31 cellular contexts compared by ENCODE assay signal in the genomic region with DNA sequence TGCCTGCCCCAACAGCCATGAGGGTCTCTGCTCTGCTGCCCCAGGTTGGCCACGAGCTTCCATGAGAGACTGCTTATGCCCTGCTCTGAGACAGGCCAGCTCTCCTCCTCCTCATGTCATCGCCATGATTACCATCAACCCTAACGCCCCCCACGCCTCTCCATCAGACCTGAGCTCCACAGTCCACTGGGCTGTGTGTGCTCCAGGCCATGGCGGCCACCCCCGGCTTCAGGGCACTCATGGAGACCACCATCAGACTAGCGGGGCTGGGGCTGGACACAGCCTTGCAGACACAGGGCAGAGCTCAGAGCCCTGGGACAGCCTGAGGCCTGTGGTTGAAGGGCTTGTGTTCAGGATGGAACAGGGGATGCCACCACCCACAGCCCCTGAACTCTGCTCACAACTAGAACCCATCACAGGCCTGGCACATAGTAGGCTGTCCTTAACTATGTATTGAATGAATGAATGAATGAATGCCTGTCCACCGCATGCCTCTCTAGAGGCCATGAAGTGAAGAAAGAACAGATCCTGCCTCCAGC. TPM values are rescaled to one million over a fixed set of nuclear protein-coding genes. Genes with fewer than 3 reads are reported as not detected.
"Had no signal": no experiment of that assay in that cellular context is flagged by ENCODE, and none has a peak within 500 bp of the region (broad histone marks: within the 10 kb centered on the region; RNA-seq: fewer than 3 reads in every experiment).

No MANE protein-coding gene starts in this region.

- H3K27me3 ChIP-seq: brain microvascular endothelial cell had no signal

- ATAC-seq: activated CD8-positive, alpha-beta T cell treated with anti-CD3 and anti-CD28 coated beads for 36 hours; activated T-cell treated with anti-CD3 and anti-CD28 coated beads, Interleukin-2, amount 50 U/mL, for 72 hours; activated T-helper 17 cell treated with anti-CD3 and anti-CD28 coated beads, Interleukin-2, amount 50 U/mL, for 72 hours; Panc1 had no signal

- H3K9me3 Mint-ChIP-seq: activated CD4-positive, alpha-beta T cell treated with anti-CD3 and anti-CD28 coated beads, Interleukin-2, amount 10 ng/mL, durations not matched to agents 24 days and 14 days; activated CD8-positive, alpha-beta T cell treated with anti-CD3 and anti-CD28 coated beads for 36 hours; activated naive CD8-positive, alpha-beta T cell treated with anti-CD3 and anti-CD28 coated beads for 36 hours; activated T-cell treated with anti-CD3 and anti-CD28 coated beads, Interleukin-2, amount 50 U/mL, for 72 hours; activated T-helper 17 cell treated with anti-CD3 and anti-CD28 coated beads, Interleukin-2, amount 50 U/mL, for 72 hours had no signal

- H3K36me3 ChIP-seq: brain microvascular endothelial cell had no signal

- DNase-seq: activated CD4-positive, alpha-beta T cell treated with anti-CD3 and anti-CD28 coated beads, Interleukin-2, amount 10 ng/mL, durations not matched to agents 24 days and 14 days; activated CD4-positive, alpha-beta T cell treated with anti-CD3 and anti-CD28 coated beads, Interleukin-2, amount 50 U/mL, for 4 hours; activated CD8-positive, alpha-beta T cell treated with anti-CD3 and anti-CD28 coated beads for 36 hours; activated effector memory CD4-positive, alpha-beta T cell treated with anti-CD3 and anti-CD28 coated beads, Interleukin-2, amount 50 U/mL, for 16 hours; activated naive CD4-positive, alpha-beta T cell; activated naive CD4-positive, alpha-beta T cell treated with anti-CD3 and anti-CD28 coated beads, Interleukin-2, amount 50 U/mL, for 16 hours; activated naive CD8-positive, alpha-beta T cell treated with anti-CD3 and anti-CD28 coated beads for 36 hours; activated T-cell treated with anti-CD3 and anti-CD28 coated beads, Interleukin-2, amount 50 U/mL, for 1 hour; activated T-cell treated with anti-CD3 and anti-CD28 coated beads, Interleukin-2, amount 50 U/mL, for 72 hours; amniotic stem cell; brain microvascular endothelial cell; central memory CD4-positive, alpha-beta T cell; NCI-H1105 treated with DMSO at 0.1 percent for 48 hours; NCI-H1436; NCI-H1694; NCI-H1930; NCI-H2081 treated with DMSO at 0.1 percent for 48 hours; NCI-H345; NCI-H524 treated with DMSO at 0.1 percent for 48 hours; SIG-M5; T-helper 1 cell; T-helper 2 cell; T-helper 9 cell had no signal

- H3K27ac Mint-ChIP-seq: activated CD4-positive, alpha-beta T cell treated with anti-CD3 and anti-CD28 coated beads, Interleukin-2, amount 10 ng/mL, durations not matched to agents 24 days and 14 days; activated CD8-positive, alpha-beta T cell treated with anti-CD3 and anti-CD28 coated beads for 36 hours; activated naive CD8-positive, alpha-beta T cell treated with anti-CD3 and anti-CD28 coated beads for 36 hours; activated T-cell treated with anti-CD3 and anti-CD28 coated beads, Interleukin-2, amount 50 U/mL, for 72 hours; activated T-helper 17 cell treated with anti-CD3 and anti-CD28 coated beads, Interleukin-2, amount 50 U/mL, for 72 hours had no signal

- H3K36me3 Mint-ChIP-seq: activated naive CD8-positive, alpha-beta T cell treated with anti-CD3 and anti-CD28 coated beads for 36 hours had no signal

- H3K4me1 Mint-ChIP-seq: activated CD4-positive, alpha-beta T cell treated with anti-CD3 and anti-CD28 coated beads, Interleukin-2, amount 10 ng/mL, durations not matched to agents 24 days and 14 days; activated naive CD8-positive, alpha-beta T cell treated with anti-CD3 and anti-CD28 coated beads for 36 hours; activated T-helper 17 cell treated with anti-CD3 and anti-CD28 coated beads, Interleukin-2, amount 50 U/mL, for 72 hours had no signal

- H3K4me3 Mint-ChIP-seq: activated CD4-positive, alpha-beta T cell treated with anti-CD3 and anti-CD28 coated beads, Interleukin-2, amount 10 ng/mL, durations not matched to agents 24 days and 14 days; activated CD8-positive, alpha-beta T cell treated with anti-CD3 and anti-CD28 coated beads for 36 hours; activated naive CD8-positive, alpha-beta T cell treated with anti-CD3 and anti-CD28 coated beads for 36 hours; activated T-cell treated with anti-CD3 and anti-CD28 coated beads, Interleukin-2, amount 50 U/mL, for 72 hours; activated T-helper 17 cell treated with anti-CD3 and anti-CD28 coated beads, Interleukin-2, amount 50 U/mL, for 72 hours had no signal

- H3K27me3 Mint-ChIP-seq: activated CD4-positive, alpha-beta T cell treated with anti-CD3 and anti-CD28 coated beads, Interleukin-2, amount 10 ng/mL, durations not matched to agents 24 days and 14 days; activated CD8-positive, alpha-beta T cell treated with anti-CD3 and anti-CD28 coated beads for 36 hours; activated naive CD8-positive, alpha-beta T cell treated with anti-CD3 and anti-CD28 coated beads for 36 hours; activated T-helper 17 cell treated with anti-CD3 and anti-CD28 coated beads, Interleukin-2, amount 50 U/mL, for 72 hours had no signal

- H3K27ac ChIP-seq: brain microvascular endothelial cell had no signal

RNA-seq across cellular contexts. Expression of a gene that starts 14.6 kb away (rescaled TPM):
- total RNA-seq: activated CD4-positive, alpha-beta T cell treated with anti-CD3 and anti-CD28 coated beads, Interleukin-2, amount 10 ng/mL, durations not matched to agents 24 days and 14 days; activated CD8-positive, alpha-beta memory T cell treated with anti-CD3 and anti-CD28 coated beads for 36 hours; activated CD8-positive, alpha-beta T cell treated with anti-CD3 and anti-CD28 coated beads for 36 hours; activated naive CD8-positive, alpha-beta T cell treated with anti-CD3 and anti-CD28 coated beads for 36 hours; activated T-cell treated with anti-CD3 and anti-CD28 coated beads, Interleukin-2, amount 50 U/mL, for 72 hours; activated T-helper 17 cell treated with anti-CD3 and anti-CD28 coated beads, Interleukin-2, amount 50 U/mL, for 72 hours; aorta; M059J; NCI-H460; RPMI7951; SK-MEL-5 had no signal
- polyA plus RNA-seq: aorta had no signal
